9 cellular contexts compared by ENCODE assay signal in the genomic region with DNA sequence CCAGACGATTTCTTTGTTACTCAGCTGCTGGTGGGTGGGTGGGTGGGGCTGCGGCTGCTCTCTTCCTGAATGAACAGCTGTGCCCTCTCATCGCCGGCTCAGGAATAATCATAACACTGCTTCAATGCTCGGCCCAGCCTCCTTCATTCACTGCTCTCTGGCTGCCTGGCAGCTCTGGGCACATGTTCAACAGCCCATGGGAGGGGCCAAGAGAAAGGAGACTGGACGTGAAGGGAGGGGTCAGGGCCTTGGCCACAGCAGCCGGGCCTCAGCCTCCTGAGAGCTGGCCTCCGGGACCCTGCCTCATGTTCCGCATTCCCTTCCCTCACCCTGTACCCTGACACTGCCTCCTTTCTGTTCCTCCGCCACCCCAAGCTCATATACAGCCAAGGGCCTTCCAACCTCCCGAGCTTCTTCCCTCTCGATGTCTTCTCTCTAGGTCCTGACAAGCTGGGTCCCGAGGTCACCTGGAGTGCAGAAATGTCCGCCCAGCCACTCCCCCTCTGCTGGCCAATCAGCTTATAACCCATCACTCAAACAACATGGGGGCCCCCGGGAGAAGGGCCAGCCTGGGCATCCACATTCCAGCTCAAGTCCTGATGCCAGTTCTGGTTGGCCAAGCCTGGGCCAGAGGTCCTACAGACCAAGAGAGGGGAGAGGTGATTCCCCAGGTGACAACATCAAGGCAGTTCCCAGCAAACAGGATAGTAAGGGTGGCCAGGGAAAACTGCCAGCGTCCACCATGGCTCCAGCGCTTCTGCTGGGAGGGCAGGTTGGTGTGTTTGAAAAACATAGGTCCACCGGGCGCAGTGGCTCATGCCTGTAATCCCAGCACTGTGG. TPM values are rescaled to one million over a fixed set of nuclear protein-coding genes. Genes with fewer than 3 reads are reported as not detected.
DNase-seq lines count a peak whose midpoint lies in the region; ATAC-seq, FAIRE-seq and TF ChIP-seq lines count a peak whose summit lies in the region.
"Had no signal": no experiment of that assay in that cellular context is flagged by ENCODE, and none has a peak within 500 bp of the region (broad histone marks: within the 10 kb centered on the region; RNA-seq: fewer than 3 reads in every experiment).

No MANE protein-coding gene starts in this region.

- 8% methylated on average over 16 of the region's 19 CpGs for WGBS in HepG2 (ENCODE audit: low lambda C conversion rate)

- H3K36me3 ChIP-seq in brain microvascular endothelial cell (replicated peaks) (no peaks in the 10 kb centered on the region), HepG2 (replicated peaks in 1 of 2; ENCODE audit: control insufficient read depth in 1 of 2, insufficient read depth in 2 of 2, low read length in 2 of 2) (no peaks in the 10 kb centered on the region), upper lobe of right lung (no peaks in the 10 kb centered on the region)

- DNase-seq in A172 (ENCODE audit: low spot score) (peak; percentile 63), HTR-8/SVneo (ENCODE audit: insufficient read length, low spot score) (peak; percentile 41), brain microvascular endothelial cell (peak; percentile 71), HepG2 (ENCODE audit: low spot score) (peak; percentile 70), upper lobe of right lung (peak; percentile 84), NOMO-1 (lab: John Stamatoyannopoulos, UW; ENCODE audit: unreplicated experiment in 2 of 2) (no peak), ecto neural progenitor cell (ENCODE audit: low spot score) (no peak)

- peak overlapping the region; percentile 54 for H3K9ac ChIP-seq in HepG2 (ENCODE audit: insufficient read depth, low read depth, low read length)

- peaks cover 89% of the 10 kb centered on the region for H3K4me1 ChIP-seq in HepG2 (ENCODE audit: insufficient read depth, low read length)
- peaks cover 26% of the 10 kb centered on the region for H3K4me1 ChIP-seq in upper lobe of right lung
- H3K4me1 ChIP-seq: psoas muscle had no signal

- no TSS peak for BruUV-seq in HepG2 (replicated peaks; lab: Mats Ljungman, UMichigan)

- TF ChIP-seq POLR2A in HepG2 (IDR thresholded peaks at IDR 0.05; ENCODE audit: insufficient read depth in 1 of 2, low read depth in 2 of 2, low read length in 2 of 2): 0 out of 4 replicates have a peak, but pooled peaks of 1 of the 2 experiments have one; percentile 25

- in situ Hi-C loops in brain microvascular endothelial cell (cut with HindIII; ENCODE audit: low pct_ligation_motif_present, low sequenced_read_pairs): no loop called here
- in situ Hi-C loops in HepG2 (cut with HindIII; ENCODE audit: extremely low pct_ligation_motif_present, low pct_unique_long_range_greater_than_20kb): no loop called here

- no peaks in the 10 kb centered on the region for H3K79me2 ChIP-seq in HepG2 (ENCODE audit: insufficient read depth, low read length)

- 0 out of 4 replicates have a peak, but pooled peaks of 1 of the 2 experiments have one; percentile 26 for TF ChIP-seq EP300 in HepG2 (IDR thresholded peaks at IDR 0.05; ENCODE audit: low read depth in 2 of 2, low read length in 2 of 2)
- TF ChIP-seq EP300 in HepG2 (CRISPR knock-in tag; IDR thresholded peaks at IDR 0.05; ENCODE audit: borderline replicate concordance): no peak

- H3K4me3 ChIP-seq in brain microvascular endothelial cell (ENCODE audit: low read depth, low read length) (peak overlapping the region; percentile 5), HepG2 (replicated peaks in 1 of 3; ENCODE audit: insufficient read depth in 1 of 3, low read depth in 2 of 3, low read length in 3 of 3) (peak overlapping the region; percentile 27 to 72 (median 56); a peak in 5 of 6 replicates), upper lobe of right lung (no peak overlapping the region)
- H3K4me3 ChIP-seq: psoas muscle had no signal

- H3K27ac ChIP-seq in brain microvascular endothelial cell: peak overlapping the region; percentile 69
- H3K27ac ChIP-seq in HepG2 (ENCODE audit: extremely low read length, insufficient read depth, low read length): peak overlapping the region; percentile 8
- H3K27ac ChIP-seq in upper lobe of right lung: peak overlapping the region; percentile 74
- H3K27ac ChIP-seq: psoas muscle had no signal

- CTCF ChIA-PET in HepG2 (lab: Yijun Ruan, JAX; ENCODE audit: low intra/inter-chr PET ratio, low total read pairs): interaction anchor here (1.4 to 2.3 kb wide), 2 partner anchors 19 to 25 kb away, joined by 3 to 5 read pairs; no protein-coding TSS in a partner anchor

- peak overlapping the region; percentile 70 for H2AFZ ChIP-seq in HepG2 (ENCODE audit: low read length)

- H4K20me1 ChIP-seq in HepG2 (ENCODE audit: insufficient read depth, low read length): no peaks in the 10 kb centered on the region

- peak; percentile 46 for ATAC-seq in HepG2
- peak; percentile 87 for ATAC-seq in upper lobe of right lung
- no peak for ATAC-seq in GM18519 (IDR thresholded peaks at IDR 0.05; ENCODE audit: low FRiP score, unreplicated experiment)

- no peaks in the 10 kb centered on the region for H3K9me3 ChIP-seq in HepG2 (ENCODE audit: low read length)
- no peaks in the 10 kb centered on the region for H3K9me3 ChIP-seq in upper lobe of right lung
- H3K9me3 ChIP-seq: psoas muscle had no signal

- FAIRE-seq in HTR-8/SVneo (lab: Jason Lieb, UNC) (no peak), HepG2 (lab: Jason Lieb, UNC) (no peak)

- intact Hi-C loops in HepG2 (cut with micrococcal nuclease; ENCODE audit: unreplicated experiment): no loop called here
- intact Hi-C loops in upper lobe of right lung (cut with DNase I): no loop called here

- H3K27me3 ChIP-seq in brain microvascular endothelial cell (replicated peaks): no peaks in the 10 kb centered on the region
- peaks cover 0 to 25% of the 10 kb centered on the region in 2 experiments; a peak in 4 of 5 replicates for H3K27me3 ChIP-seq in HepG2 (ENCODE audit: control insufficient read depth in 1 of 2, insufficient read depth in 2 of 2, low read length in 2 of 2)
- H3K27me3 ChIP-seq in upper lobe of right lung: no peaks in the 10 kb centered on the region

- H3K4me2 ChIP-seq in HepG2 (ENCODE audit: low read depth, low read length): peak overlapping the region; percentile 93

- TF ChIP-seq CTCF in brain microvascular endothelial cell (IDR thresholded peaks at IDR 0.05; ENCODE audit: low read depth, low read length, missing control alignments): no peak
- 0 out of 2 replicates have a peak, but pooled peaks have one; percentile 10 for TF ChIP-seq CTCF in HepG2 (CRISPR knock-in tag; IDR thresholded peaks at IDR 0.05)
- TF ChIP-seq CTCF in upper lobe of right lung (IDR thresholded peaks at IDR 0.05): no peak

- TF ChIP-seq RAD21 in HepG2 (CRISPR knock-in tag; IDR thresholded peaks at IDR 0.05): no peak

- POLR2A ChIA-PET in HepG2 (lab: Yijun Ruan, JAX): interaction anchor here (0.6 to 2.5 kb wide), 12 partner anchors 8 to 111 kb away, joined by 3 to 24 read pairs (median 4); a partner anchor contains a TSS

RNA-seq across cellular contexts. Expression of a gene that starts 3.2 kb away (rescaled TPM):
- 2.8 and 3.5 TPM in 2 replicates for total RNA-seq in A172 (2014; rRNA removed; shearing (Covaris generic))
- 0.11 and 0.17 TPM in 2 replicates for total RNA-seq in HepG2 (2016; rRNA removed; fragmentation: Illumina TruSeq; extraction: Trizol)
- 0.18 TPM in 1 of 2 replicates, not detected in the other for total RNA-seq in HepG2 (2016; cell fraction: cytosol; rRNA removed; fragmentation: Illumina TruSeq; extraction: Trizol; ENCODE audit: low read depth)
- total RNA-seq in HepG2 (2016; cell fraction: insoluble cytoplasmic fraction; rRNA removed; fragmentation: Illumina TruSeq; extraction: Trizol): 0.12 and 0.28 TPM in 2 replicates
- total RNA-seq in HepG2 (2016; cell fraction: membrane; rRNA removed; fragmentation: Illumina TruSeq; extraction: Trizol): 0.07 and 0.09 TPM in 2 replicates
- total RNA-seq in HepG2 (2016; cell fraction: nucleus; rRNA removed; fragmentation: Illumina TruSeq; extraction: Trizol): not detected in 2 replicates
- polyA plus RNA-seq in HepG2 (2011; rRNA removed): 0.26 and 0.47 TPM in 2 replicates
- polyA plus RNA-seq in HepG2 (2011; cell fraction: cytosol; rRNA removed): 0.24 and 0.38 TPM in 2 replicates
- polyA plus RNA-seq in HepG2 (2011; cell fraction: nucleus; rRNA removed): 0.96 and 1.1 TPM in 2 replicates
- polyA plus RNA-seq in HepG2 (2012): 0.16 and 0.33 TPM in 2 replicates
- 0.03 and 0.05 TPM in 2 replicates for polyA plus RNA-seq in HepG2 (2016; cell fraction: cytosol; fragmentation: Illumina TruSeq; extraction: Trizol; ENCODE audit: low read depth)
- 0.41 TPM in 1 of 2 replicates, not detected in the other for polyA plus RNA-seq in HepG2 (2016; cell fraction: insoluble cytoplasmic fraction; fragmentation: Illumina TruSeq; extraction: Trizol; ENCODE audit: low read depth)
- polyA plus RNA-seq in HepG2 (2016; cell fraction: membrane; fragmentation: Illumina TruSeq; extraction: Trizol; ENCODE audit: low read depth): 0.08 and 0.15 TPM in 2 replicates
- polyA plus RNA-seq in HepG2 (2016; cell fraction: nucleus; fragmentation: Illumina TruSeq; extraction: Trizol; ENCODE audit: insufficient read depth, low read depth): 0.22 and 0.27 TPM in 2 replicates
- 0.40 and 0.82 TPM in 2 replicates for polyA minus RNA-seq in HepG2 (2011; rRNA and poly(A)+ RNA removed; ENCODE audit: low replicate concordance)
- 0.26 and 0.40 TPM in 2 replicates for polyA minus RNA-seq in HepG2 (2011; cell fraction: cytosol; rRNA and poly(A)+ RNA removed)
- polyA minus RNA-seq in HepG2 (2011; cell fraction: nucleus; rRNA and poly(A)+ RNA removed): 0.12 and 0.13 TPM in 2 replicates
- total RNA-seq in upper lobe of right lung: 6.3 TPM

RNA-seq across cellular contexts. Expression of a gene that starts 13.4 kb away (rescaled TPM):
- 11.8 and 27.8 TPM in 2 replicates for total RNA-seq in A172 (2014; rRNA removed; shearing (Covaris generic))
- total RNA-seq in HepG2 (2016; rRNA removed; fragmentation: Illumina TruSeq; extraction: Trizol): 28.6 and 30.3 TPM in 2 replicates
- total RNA-seq in HepG2 (2016; cell fraction: cytosol; rRNA removed; fragmentation: Illumina TruSeq; extraction: Trizol; ENCODE audit: low read depth): 13.1 and 13.9 TPM in 2 replicates
- 27.8 and 29.2 TPM in 2 replicates for total RNA-seq in HepG2 (2016; cell fraction: insoluble cytoplasmic fraction; rRNA removed; fragmentation: Illumina TruSeq; extraction: Trizol)
- total RNA-seq in HepG2 (2016; cell fraction: membrane; rRNA removed; fragmentation: Illumina TruSeq; extraction: Trizol): 33.4 and 34.4 TPM in 2 replicates
- 20.8 and 24.8 TPM in 2 replicates for total RNA-seq in HepG2 (2016; cell fraction: nucleus; rRNA removed; fragmentation: Illumina TruSeq; extraction: Trizol)
- 10.3 and 11.2 TPM in 2 replicates for polyA plus RNA-seq in HepG2 (2011; rRNA removed)
- 8.4 and 9.9 TPM in 2 replicates for polyA plus RNA-seq in HepG2 (2011; cell fraction: cytosol; rRNA removed)
- 10.0 and 10.5 TPM in 2 replicates for polyA plus RNA-seq in HepG2 (2011; cell fraction: nucleus; rRNA removed)
- polyA plus RNA-seq in HepG2 (2012): 8.6 and 11.1 TPM in 2 replicates
- 40.9 and 52.2 TPM in 2 replicates for polyA plus RNA-seq in HepG2 (2016; cell fraction: cytosol; fragmentation: Illumina TruSeq; extraction: Trizol; ENCODE audit: low read depth)
- polyA plus RNA-seq in HepG2 (2016; cell fraction: insoluble cytoplasmic fraction; fragmentation: Illumina TruSeq; extraction: Trizol; ENCODE audit: low read depth): 37.9 and 45.4 TPM in 2 replicates
- polyA plus RNA-seq in HepG2 (2016; cell fraction: membrane; fragmentation: Illumina TruSeq; extraction: Trizol; ENCODE audit: low read depth): 50.3 and 61.8 TPM in 2 replicates
- 38.0 and 40.7 TPM in 2 replicates for polyA plus RNA-seq in HepG2 (2016; cell fraction: nucleus; fragmentation: Illumina TruSeq; extraction: Trizol; ENCODE audit: insufficient read depth, low read depth)
- polyA minus RNA-seq in HepG2 (2011; rRNA and poly(A)+ RNA removed; ENCODE audit: low replicate concordance): 18.2 and 44.3 TPM in 2 replicates
- 3.3 and 3.9 TPM in 2 replicates for polyA minus RNA-seq in HepG2 (2011; cell fraction: cytosol; rRNA and poly(A)+ RNA removed)
- polyA minus RNA-seq in HepG2 (2011; cell fraction: nucleus; rRNA and poly(A)+ RNA removed): 16.3 and 17.3 TPM in 2 replicates
- total RNA-seq in upper lobe of right lung: 43.7 TPM

RNA-seq across cellular contexts. Expression of a gene that starts 32.0 kb away (rescaled TPM):
- 6.9 and 8.9 TPM in 2 replicates for total RNA-seq in A172 (2014; rRNA removed; shearing (Covaris generic))
- total RNA-seq in HepG2 (2016; rRNA removed; fragmentation: Illumina TruSeq; extraction: Trizol) (17.8 and 23.0 TPM in 2 replicates), upper lobe of right lung (44.4 TPM)
- 9.2 and 11.2 TPM in 2 replicates for total RNA-seq in HepG2 (2016; cell fraction: cytosol; rRNA removed; fragmentation: Illumina TruSeq; extraction: Trizol; ENCODE audit: low read depth)
- 18.6 and 19.0 TPM in 2 replicates for total RNA-seq in HepG2 (2016; cell fraction: insoluble cytoplasmic fraction; rRNA removed; fragmentation: Illumina TruSeq; extraction: Trizol)
- total RNA-seq in HepG2 (2016; cell fraction: membrane; rRNA removed; fragmentation: Illumina TruSeq; extraction: Trizol): 17.5 and 18.7 TPM in 2 replicates
- total RNA-seq in HepG2 (2016; cell fraction: nucleus; rRNA removed; fragmentation: Illumina TruSeq; extraction: Trizol): 16.8 and 18.6 TPM in 2 replicates
- 95.6 and 100 TPM in 2 replicates for polyA plus RNA-seq in HepG2 (2011; rRNA removed)
- 119 and 132 TPM in 2 replicates for polyA plus RNA-seq in HepG2 (2011; cell fraction: cytosol; rRNA removed)
- 140 and 147 TPM in 2 replicates for polyA plus RNA-seq in HepG2 (2011; cell fraction: nucleus; rRNA removed)
- polyA plus RNA-seq in HepG2 (2012): 63.2 and 90.3 TPM in 2 replicates
- 21.5 and 21.9 TPM in 2 replicates for polyA plus RNA-seq in HepG2 (2016; cell fraction: cytosol; fragmentation: Illumina TruSeq; extraction: Trizol; ENCODE audit: low read depth)
- polyA plus RNA-seq in HepG2 (2016; cell fraction: insoluble cytoplasmic fraction; fragmentation: Illumina TruSeq; extraction: Trizol; ENCODE audit: low read depth): 35.6 and 42.4 TPM in 2 replicates
- 24.2 and 24.7 TPM in 2 replicates for polyA plus RNA-seq in HepG2 (2016; cell fraction: membrane; fragmentation: Illumina TruSeq; extraction: Trizol; ENCODE audit: low read depth)
- 46.6 and 53.0 TPM in 2 replicates for polyA plus RNA-seq in HepG2 (2016; cell fraction: nucleus; fragmentation: Illumina TruSeq; extraction: Trizol; ENCODE audit: insufficient read depth, low read depth)
- 13.2 and 78.6 TPM in 2 replicates for polyA minus RNA-seq in HepG2 (2011; rRNA and poly(A)+ RNA removed; ENCODE audit: low replicate concordance)
- 35.6 and 37.7 TPM in 2 replicates for polyA minus RNA-seq in HepG2 (2011; cell fraction: cytosol; rRNA and poly(A)+ RNA removed)
- 26.9 and 27.8 TPM in 2 replicates for polyA minus RNA-seq in HepG2 (2011; cell fraction: nucleus; rRNA and poly(A)+ RNA removed)

Comparison
In these comparisons a context has a peak if more than half of its experiments do, and no peak if none do; other contexts are left out.
1. DNase-seq: peak in A172 (single experiment), HTR-8/SVneo (single experiment), brain microvascular endothelial cell (single experiment), HepG2 (single experiment) and upper lobe of right lung (single experiment); none in NOMO-1 (0 of 2) and ecto neural progenitor cell (single experiment).
2. H3K27ac ChIP-seq: peak in every context shown above with its lines; median percentile 74 in upper lobe of right lung; 69 in brain microvascular endothelial cell; 8 in HepG2.